Comparison of ENCODE assay signal across 29 cellular contexts in genomic region chr14:96481731-96482314, GRCh38. TPM values are rescaled to one million over a fixed set of nuclear protein-coding genes. Genes with fewer than 3 reads are reported as not detected.
DNase-seq lines count a peak whose midpoint lies in the region; ATAC-seq, FAIRE-seq and TF ChIP-seq lines count a peak whose summit lies in the region.
"Had no signal": no experiment of that assay in that cellular context is flagged by ENCODE, and none has a peak within 500 bp of the region (broad histone marks: within the 10 kb centered on the region; RNA-seq: fewer than 3 reads in every experiment).

No MANE protein-coding gene starts in this region.

- no peak overlapping the region for H2AFZ ChIP-seq in HepG2 (ENCODE audit: low read length)

- intact Hi-C loops in HepG2 (cut with micrococcal nuclease; ENCODE audit: unreplicated experiment) (no loop called here), right lobe of liver (cut with DNase I) (no loop called here)

- no peaks in the 10 kb centered on the region for H3K36me3 ChIP-seq in HepG2 (replicated peaks in 1 of 2; ENCODE audit: control insufficient read depth in 1 of 2, insufficient read depth in 2 of 2, low read length in 2 of 2)
- H3K36me3 ChIP-seq in right lobe of liver = no peaks in the 10 kb centered on the region
- H3K36me3 ChIP-seq: BE2C; BLaER1; BLaER1 treated with 17β-estradiol and CSF1 and Interleukin-3, amounts not matched to agents 10 nM and 100 nM had no signal

- H4K20me1 ChIP-seq in HepG2 (ENCODE audit: insufficient read depth, low read length) = no peaks in the 10 kb centered on the region
- H4K20me1 ChIP-seq: BLaER1; BLaER1 treated with 17β-estradiol and CSF1 and Interleukin-3, amounts not matched to agents 10 nM and 100 nM had no signal

- H3K79me2 ChIP-seq in HepG2 (ENCODE audit: insufficient read depth, low read length) = no peaks in the 10 kb centered on the region

- no peak overlapping the region for H3K4me2 ChIP-seq in HepG2 (ENCODE audit: low read depth, low read length)
- H3K4me2 ChIP-seq: A549; BLaER1; BLaER1 treated with 17β-estradiol and CSF1 and Interleukin-3, amounts not matched to agents 10 nM and 100 nM had no signal

- TF ChIP-seq EP300 in HepG2 (IDR thresholded peaks at IDR 0.05; ENCODE audit: low read depth in 2 of 2, low read length in 2 of 2) = no peak
- TF ChIP-seq EP300 in HepG2 (CRISPR knock-in tag; IDR thresholded peaks at IDR 0.05; ENCODE audit: borderline replicate concordance) = no peak

- TF ChIP-seq CTCF in HepG2 (CRISPR knock-in tag; IDR thresholded peaks at IDR 0.05) (no peak), right lobe of liver (IDR thresholded peaks at IDR 0.05) (no peak)

- H3K9me3 ChIP-seq in HepG2 (ENCODE audit: low read length) (no peaks in the 10 kb centered on the region), right lobe of liver (no peaks in the 10 kb centered on the region)
- H3K9me3 ChIP-seq: A549, BE2C, BLaER1, Caco-2 had no signal

- in situ Hi-C loops in HepG2 (cut with HindIII; ENCODE audit: extremely low pct_ligation_motif_present, low pct_unique_long_range_greater_than_20kb) = no loop called here

- TF ChIP-seq POLR2A in HepG2 (IDR thresholded peaks at IDR 0.05; ENCODE audit: insufficient read depth in 1 of 2, low read depth in 2 of 2, low read length in 2 of 2) = no peak
- TF ChIP-seq POLR2A in right lobe of liver (IDR thresholded peaks at IDR 0.05) = no peak

- H3K27me3 ChIP-seq in HepG2 (ENCODE audit: control insufficient read depth in 1 of 2, insufficient read depth in 2 of 2, low read length in 2 of 2) (no peaks in the 10 kb centered on the region), right lobe of liver (no peaks in the 10 kb centered on the region)
- H3K27me3 ChIP-seq: BE2C; BLaER1; BLaER1 treated with 17β-estradiol and CSF1 and Interleukin-3, amounts not matched to agents 10 nM and 100 nM had no signal

- ATAC-seq in HepG2 = peak; percentile 82
- no peak for ATAC-seq in right lobe of liver
- ATAC-seq: A549; CD8-positive, alpha-beta T cell had no signal

- POLR2A ChIA-PET in HepG2 (lab: Yijun Ruan, JAX) = no interaction called here

- BruUV-seq in HepG2 (replicated peaks; lab: Mats Ljungman, UMichigan) = no TSS peak

- peaks cover 26% of the 10 kb centered on the region for H3K4me1 ChIP-seq in HepG2 (ENCODE audit: insufficient read depth, low read length)
- no peaks in the 10 kb centered on the region for H3K4me1 ChIP-seq in right lobe of liver
- H3K4me1 ChIP-seq: A549, BE2C, Caco-2 had no signal

- no peak overlapping the region for H3K9ac ChIP-seq in HepG2 (ENCODE audit: insufficient read depth, low read depth, low read length)
- H3K9ac ChIP-seq: BLaER1; BLaER1 treated with 17β-estradiol and CSF1 and Interleukin-3, amounts not matched to agents 10 nM and 100 nM had no signal

- CTCF ChIA-PET in HepG2 (lab: Yijun Ruan, JAX; ENCODE audit: low intra/inter-chr PET ratio, low total read pairs) = no interaction called here

- 25% methylated on average over 4 of the region's 4 CpGs for WGBS in HepG2 (ENCODE audit: low lambda C conversion rate)
- WGBS in right lobe of liver (ENCODE audit: insufficient coverage, low coverage, low lambda C conversion rate, missing lambda C conversion rate) = 70% methylated on average over 3 of the region's 4 CpGs

- no peak overlapping the region for H3K27ac ChIP-seq in HepG2 (ENCODE audit: extremely low read length, insufficient read depth, low read length)
- no peak overlapping the region for H3K27ac ChIP-seq in right lobe of liver
- H3K27ac ChIP-seq: 22Rv1; A549; BLaER1; BLaER1 treated with 17β-estradiol and CSF1 and Interleukin-3, amounts not matched to agents 10 nM and 100 nM; C4-2B had no signal

- no peak for TF ChIP-seq RAD21 in HepG2 (CRISPR knock-in tag; IDR thresholded peaks at IDR 0.05)

- DNase-seq in HepG2 (ENCODE audit: low spot score) = peak; percentile 49
- DNase-seq in right lobe of liver = no peak
- DNase-seq: 8988T; ACHN; AML-193; BE2C; C1 segment of cervical spinal cord; Caco-2; Calu3; CD4-positive, alpha-beta memory T cell; CD4-positive, alpha-beta T cell; CD4-positive, CD25-positive, alpha-beta regulatory T cell; CD8-positive, alpha-beta memory T cell; CD8-positive, alpha-beta T cell; COR-L47; DMS 273 treated with DMSO at 0.1 percent for 48 hours; DMS153; DMS53; DMS79; DMS79 treated with DMSO at 0.1 percent for 48 hours; DND-41; EL had no signal

- FAIRE-seq in HepG2 (lab: Jason Lieb, UNC) = no peak
- FAIRE-seq: A204.1, A549, D721Med had no signal

- H3K4me3 ChIP-seq in HepG2 (replicated peaks in 1 of 3; ENCODE audit: insufficient read depth in 1 of 3, low read depth in 2 of 3, low read length in 3 of 3) (no peak overlapping the region), right lobe of liver (no peak overlapping the region)
- H3K4me3 ChIP-seq: A549; BLaER1; BLaER1 treated with 17β-estradiol and CSF1 and Interleukin-3, amounts not matched to agents 10 nM and 100 nM had no signal

TF ChIP-seq in HepG2, 621 proteins besides CTCF, POLR2A, EP300 and RAD21 (continues in another document):
- no peak for TF ChIP-seq IKZF4 (CRISPR knock-in tag; IDR thresholded peaks at IDR 0.05; ENCODE audit: borderline replicate concordance, low read depth, not compliant biosample characterization)
- peak; percentile 57 for TF ChIP-seq SKI (IDR thresholded peaks at IDR 0.05; ENCODE audit: partially characterized antibody)
- no peak for TF ChIP-seq ZNF468 (CRISPR knock-in tag; IDR thresholded peaks at IDR 0.05)
- TF ChIP-seq RARA (CRISPR knock-in tag; IDR thresholded peaks at IDR 0.05) = peak; percentile 85
- no peak for TF ChIP-seq MEIS2 (CRISPR knock-in tag; IDR thresholded peaks at IDR 0.05)
- no peak for TF ChIP-seq ZFP91 (CRISPR knock-in tag; IDR thresholded peaks at IDR 0.05; ENCODE audit: borderline replicate concordance)
- TF ChIP-seq NFYB (CRISPR knock-in tag; IDR thresholded peaks at IDR 0.05) = no peak
- no peak for TF ChIP-seq ZNF18 (CRISPR knock-in tag; IDR thresholded peaks at IDR 0.05; ENCODE audit: insufficient replicate concordance)
- no peak for TF ChIP-seq FOXP1 (IDR thresholded peaks at IDR 0.05)
- TF ChIP-seq FOXP1 (CRISPR knock-in tag; IDR thresholded peaks at IDR 0.05) = no peak
- TF ChIP-seq FOXK2 (IDR thresholded peaks at IDR 0.05) = no peak
- no peak for TF ChIP-seq ISL2 (CRISPR knock-in tag; IDR thresholded peaks at IDR 0.05)
- no peak for TF ChIP-seq DDIT3 (CRISPR knock-in tag; IDR thresholded peaks at IDR 0.05)
- no peak for TF ChIP-seq KAT7 (CRISPR knock-in tag; IDR thresholded peaks at IDR 0.05; ENCODE audit: borderline replicate concordance)
- no peak for TF ChIP-seq TEAD2 (CRISPR knock-in tag; IDR thresholded peaks at IDR 0.05)

RNA-seq across cellular contexts. Expression of gene PAPOLA, which starts 20.4 kb away (rescaled TPM):
- total RNA-seq in HepG2 (2016; rRNA removed; fragmentation: Illumina TruSeq; extraction: Trizol) (103 and 179 TPM in 2 replicates), right lobe of liver (100 to 1,000 TPM in 1 of 6 experiments, 10 to 100 TPM in 5; 68.0 to 102 (median 88.1) TPM)
- total RNA-seq in HepG2 (2016; cell fraction: cytosol; rRNA removed; fragmentation: Illumina TruSeq; extraction: Trizol; ENCODE audit: low read depth) = 63.8 and 72.8 TPM in 2 replicates
- total RNA-seq in HepG2 (2016; cell fraction: insoluble cytoplasmic fraction; rRNA removed; fragmentation: Illumina TruSeq; extraction: Trizol) = 103 and 174 TPM in 2 replicates
- 148 and 162 TPM in 2 replicates for total RNA-seq in HepG2 (2016; cell fraction: membrane; rRNA removed; fragmentation: Illumina TruSeq; extraction: Trizol)
- total RNA-seq in HepG2 (2016; cell fraction: nucleus; rRNA removed; fragmentation: Illumina TruSeq; extraction: Trizol) = 157 and 160 TPM in 2 replicates
- polyA plus RNA-seq in HepG2 (2011; rRNA removed) = 127 and 151 TPM in 2 replicates
- polyA plus RNA-seq in HepG2 (2011; cell fraction: cytosol; rRNA removed) = 90.5 and 106 TPM in 2 replicates
- 111 and 128 TPM in 2 replicates for polyA plus RNA-seq in HepG2 (2011; cell fraction: nucleus; rRNA removed)
- 97.3 and 113 TPM in 2 replicates for polyA plus RNA-seq in HepG2 (2012)
- 254 and 256 TPM in 2 replicates for polyA plus RNA-seq in HepG2 (2016; cell fraction: cytosol; fragmentation: Illumina TruSeq; extraction: Trizol; ENCODE audit: low read depth)
- polyA plus RNA-seq in HepG2 (2016; cell fraction: insoluble cytoplasmic fraction; fragmentation: Illumina TruSeq; extraction: Trizol; ENCODE audit: low read depth) = 222 and 230 TPM in 2 replicates
- polyA plus RNA-seq in HepG2 (2016; cell fraction: membrane; fragmentation: Illumina TruSeq; extraction: Trizol; ENCODE audit: low read depth) = 209 and 213 TPM in 2 replicates
- 138 and 150 TPM in 2 replicates for polyA plus RNA-seq in HepG2 (2016; cell fraction: nucleus; fragmentation: Illumina TruSeq; extraction: Trizol; ENCODE audit: insufficient read depth, low read depth)
- 112 and 201 TPM in 2 replicates for polyA minus RNA-seq in HepG2 (2011; rRNA and poly(A)+ RNA removed; ENCODE audit: low replicate concordance)
- 122 and 130 TPM in 2 replicates for polyA minus RNA-seq in HepG2 (2011; cell fraction: cytosol; rRNA and poly(A)+ RNA removed)
- polyA minus RNA-seq in HepG2 (2011; cell fraction: nucleus; rRNA and poly(A)+ RNA removed) = 393 and 448 TPM in 2 replicates
